6 cellular contexts compared by ENCODE assay signal in the genomic region with DNA sequence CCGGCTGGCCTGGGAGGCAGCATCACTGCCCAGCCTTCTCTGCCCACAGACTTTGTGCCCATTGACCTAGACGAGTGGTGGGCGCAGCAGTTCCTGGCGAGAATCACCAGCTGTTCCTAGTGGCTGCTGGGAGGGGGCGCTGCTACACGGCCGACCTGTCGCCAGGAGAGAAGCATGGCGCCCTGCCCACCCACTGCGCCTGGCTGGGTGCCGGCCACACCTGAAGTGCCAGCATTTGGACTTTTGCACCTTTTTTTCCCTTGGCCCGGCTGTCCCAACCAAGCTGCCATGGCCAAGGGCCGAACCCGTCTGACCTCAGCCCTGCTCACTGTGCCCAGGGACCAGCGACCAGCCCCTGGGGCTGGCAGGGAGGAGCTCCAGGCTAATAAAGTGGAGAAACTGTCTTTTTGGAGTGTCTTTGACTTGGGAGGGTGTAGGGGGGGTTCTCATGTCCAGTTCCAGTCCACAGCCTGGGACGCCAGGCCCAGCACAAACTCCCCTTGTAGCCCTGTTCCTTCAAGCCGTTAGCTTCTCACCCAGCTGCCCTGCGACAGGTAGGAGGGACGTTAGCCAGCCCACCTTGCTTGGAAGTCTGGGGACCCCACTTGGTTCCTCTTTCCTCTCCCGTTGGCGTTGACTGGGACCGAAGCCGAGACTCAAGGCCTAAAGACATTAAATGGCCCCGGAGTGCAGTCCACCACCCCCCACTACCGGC. TPM values are rescaled to one million over a fixed set of nuclear protein-coding genes. Genes with fewer than 3 reads are reported as not detected.
DNase-seq lines count a peak whose midpoint lies in the region; ATAC-seq lines count a peak whose summit lies in the region.

No MANE protein-coding gene starts in this region.

- no peaks in the 10 kb centered on the region for H3K27me3 ChIP-seq in muscle layer of colon (ENCODE audit: control insufficient read depth in 1 of 2, insufficient read depth in 2 of 2, low read length in 2 of 2)

- no peaks in the 10 kb centered on the region for H3K9me3 ChIP-seq in muscle layer of colon (ENCODE audit: low read length)

- H3K4me3 ChIP-seq in muscle layer of colon (ENCODE audit: low read depth in 1 of 2, low read length in 2 of 2), result peak overlapping the region; percentile 86 to 95

- in situ Hi-C loops in G401 (cut with HindIII; ENCODE audit: low sequenced_read_pairs), result no loop called here

- DNase-seq in EH (ENCODE audit: low read depth) (peak; percentile 33), NCI-H2029 (lab: John Stamatoyannopoulos, UW) (peak; percentile 60), amniotic epithelial cell (ENCODE audit: low read depth) (peak; percentile 19), G401 (ENCODE audit: low spot score) (no peak)

- H3K4me1 ChIP-seq in muscle layer of colon (ENCODE audit: insufficient read depth, low read length), result peaks cover 28% of the 10 kb centered on the region

- peak overlapping the region; percentile 92 for H3K27ac ChIP-seq in muscle layer of colon (ENCODE audit: low read depth, low read length)

- H3K36me3 ChIP-seq in muscle layer of colon (ENCODE audit: insufficient read depth, low read length), result no peaks in the 10 kb centered on the region

- ATAC-seq in HG03565 (IDR thresholded peaks at IDR 0.05; ENCODE audit: unreplicated experiment), result no peak

- peak overlapping the region; percentile 86 for H3K9ac ChIP-seq in muscle layer of colon (ENCODE audit: low read length)

RNA-seq across cellular contexts. Expression of a gene that starts 0.9 kb away (rescaled TPM):
- total RNA-seq in G401 (2014; rRNA removed; shearing (Covaris generic)), result 25.0 and 39.8 TPM in 2 replicates

RNA-seq across cellular contexts. Expression of a gene that starts 6.6 kb away (rescaled TPM):
- 65.4 and 108 TPM in 2 replicates for total RNA-seq in G401 (2014; rRNA removed; shearing (Covaris generic))

RNA-seq across cellular contexts. Expression of a gene that starts 12.1 kb away (rescaled TPM):
- 119 and 161 TPM in 2 replicates for total RNA-seq in G401 (2014; rRNA removed; shearing (Covaris generic))

RNA-seq across cellular contexts. Expression of a gene that starts 17.4 kb away (rescaled TPM):
- 44.6 and 64.4 TPM in 2 replicates for total RNA-seq in G401 (2014; rRNA removed; shearing (Covaris generic))

RNA-seq across cellular contexts. Expression of a gene that starts 19.7 kb away (rescaled TPM):
- 83.4 and 104 TPM in 2 replicates for total RNA-seq in G401 (2014; rRNA removed; shearing (Covaris generic))
